In the genomic region with DNA sequence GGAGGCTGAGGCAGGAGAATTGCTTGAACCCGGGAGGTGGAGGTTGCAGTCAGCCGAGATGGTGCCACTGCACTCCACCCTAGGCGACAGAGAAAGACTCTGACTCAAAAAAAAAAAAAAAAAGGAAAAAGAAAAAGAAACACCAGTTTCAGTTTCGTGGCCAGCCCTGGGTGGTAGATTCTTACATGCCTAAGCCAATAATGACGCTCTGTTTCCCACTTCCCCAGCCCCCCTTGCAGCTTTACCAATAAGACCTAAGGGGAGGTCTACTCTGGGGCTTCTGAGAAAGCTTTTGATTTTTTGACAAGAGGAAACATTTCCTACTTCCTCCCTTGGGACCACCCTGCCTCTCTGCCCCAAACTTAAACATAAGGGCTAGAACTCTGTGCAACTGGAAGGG, we compare ENCODE assay signal across 8 cellular contexts. TPM values are rescaled to one million over a fixed set of nuclear protein-coding genes. Genes with fewer than 3 reads are reported as not detected.
DNase-seq lines count a peak whose midpoint lies in the region; ATAC-seq, FAIRE-seq and TF ChIP-seq lines count a peak whose summit lies in the region.

No MANE protein-coding gene starts in this region.

- H3K4me3 ChIP-seq in CD4-positive, CD25-positive, alpha-beta regulatory T cell (ENCODE audit: low read depth, low read length) = peak overlapping the region; percentile 37
- no peak overlapping the region for H3K4me3 ChIP-seq in foreskin fibroblast (ENCODE audit: low read depth in 1 of 2, low read length in 2 of 2)

- no peaks in the 10 kb centered on the region for H3K9me3 Mint-ChIP-seq in CD4-positive, CD25-positive, alpha-beta regulatory T cell

- peaks cover 22% of the 10 kb centered on the region for H3K4me1 ChIP-seq in CD4-positive, CD25-positive, alpha-beta regulatory T cell (ENCODE audit: control insufficient read depth, insufficient read depth, low read length, poor library complexity, severe bottlenecking)

- peak; percentile 23 to 96 (median 71) for DNase-seq in CD4-positive, CD25-positive, alpha-beta regulatory T cell
- peak; percentile 27 to 53 for DNase-seq in activated CD4-positive, alpha-beta T cell treated with anti-CD3 and anti-CD28 coated beads, Interleukin-2, amount 50 U/mL, for 48 hours
- DNase-seq in medulla oblongata (ENCODE audit: extremely low spot score) (peak; percentile 17), retina (no peak), foreskin fibroblast (no peak), GOT3 (lab: John Stamatoyannopoulos, UW) (no peak), urothelium cell line (ENCODE audit: low spot score) (no peak)

- peak overlapping the region; percentile 75 for H3K27ac ChIP-seq in CD4-positive, CD25-positive, alpha-beta regulatory T cell (ENCODE audit: insufficient read depth, low read length, poor library complexity, severe bottlenecking)

- peak overlapping the region; percentile 92 to 96 (median 93) for H3K27ac Mint-ChIP-seq in CD4-positive, CD25-positive, alpha-beta regulatory T cell

- H3K9me3 ChIP-seq in CD4-positive, CD25-positive, alpha-beta regulatory T cell (ENCODE audit: control insufficient read depth in 2 of 2, low read length in 2 of 2) = no peaks in the 10 kb centered on the region

- no peaks in the 10 kb centered on the region for H3K27me3 Mint-ChIP-seq in CD4-positive, CD25-positive, alpha-beta regulatory T cell

- FAIRE-seq in urothelium cell line (lab: Jason Lieb, UNC) = no peak

- H3K36me3 ChIP-seq in CD4-positive, CD25-positive, alpha-beta regulatory T cell (ENCODE audit: control insufficient read depth, insufficient read depth, low read length) = no peaks in the 10 kb centered on the region

- no peaks in the 10 kb centered on the region for H3K36me3 Mint-ChIP-seq in CD4-positive, CD25-positive, alpha-beta regulatory T cell

- H3K4me1 Mint-ChIP-seq in CD4-positive, CD25-positive, alpha-beta regulatory T cell = peaks cover 7 to 54% (median 30%) of the 10 kb centered on the region in 4 donors

- peak overlapping the region; percentile 40 to 86 (median 73) for H3K4me3 Mint-ChIP-seq in CD4-positive, CD25-positive, alpha-beta regulatory T cell

- no peaks in the 10 kb centered on the region for H3K27me3 ChIP-seq in CD4-positive, CD25-positive, alpha-beta regulatory T cell (ENCODE audit: control insufficient read depth, insufficient read depth, low read length)

- no peak for TF ChIP-seq CTCF in foreskin fibroblast (IDR thresholded peaks at IDR 0.05; ENCODE audit: low read depth, low read length)

- ATAC-seq in CD4-positive, CD25-positive, alpha-beta regulatory T cell (ENCODE audit: low read depth in 2 of 2) = peak; percentile 92 to 96
- peak; percentile 60 for ATAC-seq in HG03135 (IDR thresholded peaks at IDR 0.05; ENCODE audit: unreplicated experiment)

RNA-seq across cellular contexts. Expression of gene PTPRJ, which starts 30.0 kb away (rescaled TPM):
- 81.8 TPM for total RNA-seq in CD4-positive, CD25-positive, alpha-beta regulatory T cell
- polyA plus RNA-seq in CD4-positive, CD25-positive, alpha-beta regulatory T cell = 10 to 100 TPM; 13.8 to 20.2 (median 16.9) TPM

Comparison
In these comparisons a context has a peak if more than half of its experiments do, and no peak if none do; other contexts are left out.
1. DNase-seq: peak in CD4-positive, CD25-positive, alpha-beta regulatory T cell (3 of 3), activated CD4-positive, alpha-beta T cell treated with anti-CD3 and anti-CD28 coated beads, Interleukin-2, amount 50 U/mL, for 48 hours (2 of 2) and medulla oblongata (single experiment); none in retina (single experiment), foreskin fibroblast (0 of 2), GOT3 (single experiment) and urothelium cell line (single experiment).